Comparison of ENCODE assay signal across 22 cellular contexts in the genomic region with DNA sequence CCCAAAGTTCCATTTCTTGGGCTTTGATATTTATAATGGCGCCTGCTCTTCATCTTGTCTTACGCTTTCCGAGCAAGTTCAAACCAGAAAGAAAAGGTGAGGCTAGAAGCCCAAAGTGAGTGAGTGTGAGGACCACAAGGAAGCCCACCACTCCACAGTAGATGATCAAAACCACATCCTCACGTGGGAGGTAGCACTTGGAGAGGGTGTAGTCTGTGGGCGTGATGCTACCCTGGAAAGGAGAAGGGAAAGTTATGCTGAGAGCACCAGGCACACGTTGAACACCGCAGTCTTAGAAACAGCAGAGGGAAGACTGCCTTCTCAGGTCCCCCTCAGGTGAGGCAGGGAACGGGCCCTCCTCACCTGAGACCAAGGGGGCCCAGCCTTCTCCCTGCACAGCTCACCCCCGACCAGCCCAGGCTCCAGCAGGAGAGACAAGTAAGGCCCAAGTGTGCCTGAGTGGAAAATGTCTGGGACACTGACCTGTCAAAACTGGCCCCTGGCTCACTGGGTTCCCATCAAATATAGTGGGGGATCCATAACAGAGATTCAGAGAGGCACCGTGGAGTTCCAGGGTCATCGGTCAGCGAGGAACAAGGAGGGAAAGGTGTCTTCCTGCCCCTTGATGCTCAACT. TPM values are rescaled to one million over a fixed set of nuclear protein-coding genes. Genes with fewer than 3 reads are reported as not detected.
A peak's percentile ranks its signal among the peaks of the same experiment; 100 is the strongest.
DNase-seq lines count a peak whose midpoint lies in the region; ATAC-seq, FAIRE-seq and TF ChIP-seq lines count a peak whose summit lies in the region.
"Had no signal": no experiment of that assay in that cellular context is flagged by ENCODE, and none has a peak within 500 bp of the region (broad histone marks: within the 10 kb centered on the region; RNA-seq: fewer than 3 reads in every experiment).

No MANE protein-coding gene starts in this region.

- H3K27me3 Mint-ChIP-seq in T-helper 17 cell: no peaks in the 10 kb centered on the region
- H3K27me3 Mint-ChIP-seq: naive thymus-derived CD4-positive, alpha-beta T cell had no signal

- 0 out of 2 replicates have a peak overlapping the region, but pooled peaks have one; percentile 8 for H3K27ac ChIP-seq in BLaER1
- no peak overlapping the region for H3K27ac ChIP-seq in WERI-Rb-1
- H3K27ac ChIP-seq: SJSA1 had no signal

- H3K9ac ChIP-seq in BLaER1: no peak overlapping the region

- ATAC-seq in T-helper 17 cell: no peak
- ATAC-seq: CD8-positive, alpha-beta T cell; naive thymus-derived CD4-positive, alpha-beta T cell; sciatic nerve had no signal

- peaks cover 2% of the 10 kb centered on the region for H3K4me1 Mint-ChIP-seq in T-helper 17 cell

- H3K4me3 ChIP-seq in BLaER1 (no peak overlapping the region), WERI-Rb-1 (ENCODE audit: low read depth, low read length) (no peak overlapping the region)
- H3K4me3 ChIP-seq: MG63, SJSA1 had no signal

- DNase-seq in GM12891 (ENCODE audit: insufficient read length, low spot score) (no peak), T-helper 17 cell (no peak), mesenteric fat pad (ENCODE audit: low spot score) (peak; percentile 64), T-helper 9 cell (no peak), DMS 273 treated with DMSO at 0.1 percent for 48 hours (lab: John Stamatoyannopoulos, UW) (no peak), WERI-Rb-1 (no peak)
- DNase-seq in activated CD4-positive, CD25-positive, alpha-beta regulatory T cell (lab: John Stamatoyannopoulos, UW): no peak
- DNase-seq: activated CD4-positive, alpha-beta T cell treated with anti-CD3 and anti-CD28 coated beads, Interleukin-2, amount 50 U/mL, for 4 hours; activated naive CD4-positive, alpha-beta T cell treated with Interleukin-2 at 50 U/mL for 16 hours; CD8-positive, alpha-beta T cell; DMS79 treated with DMSO at 0.1 percent for 48 hours; MG63; naive thymus-derived CD4-positive, alpha-beta T cell; NCI-H187; NCI-H2227 treated with DMSO at 0.1 percent for 48 hours; NCI-H774 had no signal

- peak overlapping the region; percentile 3 for H3K4me3 Mint-ChIP-seq in T-helper 17 cell
- H3K4me3 Mint-ChIP-seq: CD8-positive, alpha-beta T cell; naive thymus-derived CD4-positive, alpha-beta T cell had no signal

- TF ChIP-seq POLR2A in GM12891 (IDR thresholded peaks at IDR 0.05; ENCODE audit: low read depth, low read length): no peak

- H3K27ac Mint-ChIP-seq in T-helper 17 cell: no peak overlapping the region
- H3K27ac Mint-ChIP-seq: CD8-positive, alpha-beta T cell had no signal

- no peaks in the 10 kb centered on the region for H4K20me1 ChIP-seq in BLaER1

- no peaks in the 10 kb centered on the region for H3K27me3 ChIP-seq in BLaER1
- no peaks in the 10 kb centered on the region for H3K27me3 ChIP-seq in WERI-Rb-1 (ENCODE audit: insufficient read depth, low read depth, severe bottlenecking)
- H3K27me3 ChIP-seq: MG63, SJSA1 had no signal

- H3K36me3 ChIP-seq in BLaER1 (peaks cover 39% of the 10 kb centered on the region), WERI-Rb-1 (no peaks in the 10 kb centered on the region)
- H3K36me3 ChIP-seq: MG63 had no signal

- H3K4me2 ChIP-seq in BLaER1: peak overlapping the region; percentile 38

- TF ChIP-seq CTCF in WERI-Rb-1 (IDR thresholded peaks at IDR 0.05; ENCODE audit: low read depth, low read length): no peak

- peaks cover 44% of the 10 kb centered on the region for H3K4me1 ChIP-seq in BLaER1

- peak; percentile 41 for FAIRE-seq in GM12891 (lab: Jason Lieb, UNC)
- FAIRE-seq: frontal cortex, H54, keratinocyte had no signal

- H3K9me3 ChIP-seq in BLaER1: no peaks in the 10 kb centered on the region
- H3K9me3 ChIP-seq in T-helper 17 cell (ENCODE audit: control insufficient read depth, low read length, poor library complexity, severe bottlenecking): no peaks in the 10 kb centered on the region
- no peaks in the 10 kb centered on the region for H3K9me3 ChIP-seq in WERI-Rb-1 (ENCODE audit: severe bottlenecking)
- H3K9me3 ChIP-seq: MG63, SJSA1 had no signal

- peaks cover 4% of the 10 kb centered on the region for H3K36me3 Mint-ChIP-seq in T-helper 17 cell (ENCODE audit: low read depth)

TF ChIP-seq in GM12891, 5 proteins besides CTCF, POLR2A, EP300 and RAD21:
- TF ChIP-seq SPI1 (IDR thresholded peaks at IDR 0.05; ENCODE audit: low read depth, low read length) (peak; percentile 31; the same call in 1 of the 2 replicates), POU2F2 (IDR thresholded peaks at IDR 0.05; ENCODE audit: low read depth, low read length) (no peak)

RNA-seq across cellular contexts. Expression of a gene that starts 23.6 kb away (rescaled TPM):
- polyA plus RNA-seq in GM12891 (2012; ENCODE audit: low read depth, missing spikeins): 17.7 TPM
- 10 to 100 TPM; 72.9 to 79.3 TPM for total RNA-seq in T-helper 17 cell
- 30.5 TPM for total RNA-seq in mesenteric fat pad

RNA-seq across cellular contexts. Expression of a gene that starts 33.3 kb away (rescaled TPM):
- 16.2 TPM for polyA plus RNA-seq in GM12891 (2012; ENCODE audit: low read depth, missing spikeins)
- total RNA-seq in T-helper 17 cell (10 to 100 TPM; 81.4 to 98.5 TPM), mesenteric fat pad (43.9 TPM)
